9 cellular contexts compared by ENCODE assay signal in the genomic region with DNA sequence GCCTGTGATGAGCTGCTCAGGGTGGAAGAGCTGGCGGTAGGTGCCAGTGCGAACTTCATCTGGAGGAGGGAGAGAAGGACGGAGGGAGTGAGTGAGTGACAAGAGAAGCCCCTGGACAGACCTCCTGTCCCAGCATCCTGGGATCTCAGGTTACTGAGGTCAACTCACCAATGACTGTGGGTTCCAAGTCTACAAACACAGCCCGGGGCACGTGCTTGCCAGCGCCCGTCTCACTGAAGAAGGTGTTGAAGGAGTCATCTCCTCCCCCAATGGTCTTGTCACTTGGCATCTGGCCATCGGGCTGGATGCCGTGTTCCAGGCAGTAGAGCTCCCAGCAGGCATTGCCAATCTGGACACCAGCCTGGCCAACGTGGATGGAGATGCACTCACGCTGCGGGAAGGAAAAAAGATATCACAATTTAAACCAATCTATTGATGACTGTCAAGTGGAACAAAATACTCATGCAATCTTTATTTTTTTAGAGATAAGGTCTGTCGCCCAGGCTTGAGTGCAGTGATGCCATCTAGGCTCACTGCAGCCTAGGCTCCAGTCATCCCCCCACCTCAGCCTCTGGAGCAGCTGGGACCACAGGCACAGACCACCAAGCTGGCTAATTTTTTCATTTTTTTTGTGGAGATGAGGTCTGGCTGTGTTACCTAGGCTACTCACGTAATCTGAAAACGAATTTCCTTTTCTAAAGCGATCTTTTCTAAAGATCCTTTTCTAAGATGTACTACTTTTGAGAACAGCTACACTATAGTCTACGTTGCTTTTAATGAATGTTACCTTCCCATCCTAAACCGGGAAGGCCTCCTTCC. TPM values are rescaled to one million over a fixed set of nuclear protein-coding genes. Genes with fewer than 3 reads are reported as not detected.
DNase-seq lines count a peak whose midpoint lies in the region; ATAC-seq and TF ChIP-seq lines count a peak whose summit lies in the region.
"Had no signal": no experiment of that assay in that cellular context is flagged by ENCODE, and none has a peak within 500 bp of the region (broad histone marks: within the 10 kb centered on the region; RNA-seq: fewer than 3 reads in every experiment).

No MANE protein-coding gene starts in this region.

- H3K79me2 ChIP-seq in HCT116 (ENCODE audit: insufficient read depth, low read length): peaks cover 50% of the 10 kb centered on the region

- CTCF ChIA-PET in HCT116 (lab: Charles Lee): interaction anchor here (0.8 to 3.2 kb wide), 10 partner anchors 8 to 106 kb away, joined by 3 to 27 read pairs (median 7); partner anchors contain the start of genes LMBR1L, RHEBL1 and TUBA1A

- H3K27ac ChIP-seq in HCT116 (ENCODE audit: low read depth, low read length) (peak overlapping the region; percentile 99), left ventricle myocardium inferior (replicated peaks) (peak overlapping the region; percentile 100), spleen (peak overlapping the region; percentile 99 to 100 (median 100))

- no peak overlapping the region for H2AFZ ChIP-seq in HCT116 (ENCODE audit: low read depth, low read length, poor library complexity, severe bottlenecking)

- H3K9ac ChIP-seq in HCT116 (ENCODE audit: low read length): peak overlapping the region; percentile 100

- TF ChIP-seq POLR2A in HCT116 (IDR thresholded peaks at IDR 0.05; ENCODE audit: borderline replicate concordance, extremely low read depth, insufficient read depth, insufficient read length): no peak
- TF ChIP-seq POLR2A in spleen (IDR thresholded peaks at IDR 0.05): no peak

- no peaks in the 10 kb centered on the region for H3K9me2 ChIP-seq in HCT116 (ENCODE audit: insufficient read depth)

- no TSS peak for BruUV-seq in HCT116 (replicated peaks; lab: Mats Ljungman, UMichigan)

- H4K20me1 ChIP-seq in HCT116 (ENCODE audit: insufficient read depth): peaks cover 14% of the 10 kb centered on the region; the same call in 1 of the 2 replicates

- RAD21 ChIA-PET in HCT116 (lab: Charles Lee; ENCODE audit: low non-redundant PET in 1 of 2, low total read pairs in 2 of 2, uncharacterized antibody in 2 of 2, unreplicated experiment in 2 of 2): interaction anchor here in 1 of 2 experiments (1.3 kb wide), 1 partner anchor 8 kb away, joined by 5 read pairs; no protein-coding TSS in a partner anchor

- TF ChIP-seq CTCF in HCT116 (IDR thresholded peaks at IDR 0.05 in 2 of 3, conservative IDR thresholded peaks at IDR 0.05 in 1 of 3; ENCODE audit: borderline replicate concordance in 1 of 3, insufficient read depth in 1 of 3, low read depth in 2 of 3, low read length in 2 of 3) (no peak), left ventricle myocardium inferior (IDR thresholded peaks at IDR 0.05; ENCODE audit: borderline replicate concordance) (no peak), spleen (IDR thresholded peaks at IDR 0.05 in 8 of 11, conservative IDR thresholded peaks at IDR 0.05 in 3 of 11) (no peak)

- H3K4me2 ChIP-seq in HCT116 (ENCODE audit: low read length): peak overlapping the region; percentile 96

- no peak for ATAC-seq in HCT116

- POLR2A ChIA-PET in HCT116 (lab: Charles Lee): interaction anchor here (0.6 to 3.1 kb wide), 12 partner anchors 8 to 1661 kb away, joined by 3 to 30 read pairs (median 13); partner anchors contain the start of genes LMBR1L and TUBA1A

- intact Hi-C loops in HCT116 (cut with micrococcal nuclease) (loop anchor here (1.0 to 10.0 kb wide), 3 partner anchors 41 to 105 kb away; no protein-coding TSS in a partner anchor), left ventricle myocardium inferior (cut with micrococcal nuclease) (loop anchor here (10.0 kb wide), 1 partner anchor 65 kb away; the partner anchor contains the start of genes KMT2D and RHEBL1), spleen (cut with DNase I; ENCODE audit: low total_unique reads) (loop anchor here (2.0 to 10.0 kb wide), 3 partner anchors 59 to 105 kb away; partner anchors contain the start of genes KMT2D, RHEBL1 and TUBA1A)

- H3K36me3 ChIP-seq in HCT116 (ENCODE audit: control insufficient read depth in 1 of 2, insufficient read depth in 2 of 2, low read length in 2 of 2) (peaks cover 16 to 30% of the 10 kb centered on the region in 2 experiments), left ventricle myocardium inferior (peaks cover 30% of the 10 kb centered on the region), spleen (peaks cover 0 to 38% (median 29%) of the 10 kb centered on the region in 6 donors)

- no peak for TF ChIP-seq RAD21 in HCT116 (IDR thresholded peaks at IDR 0.05; ENCODE audit: low read depth)

- H3K27me3 ChIP-seq in HCT116 (ENCODE audit: insufficient read depth, low read length) (no peaks in the 10 kb centered on the region), left ventricle myocardium inferior (ENCODE audit: low read depth) (no peaks in the 10 kb centered on the region), spleen (replicated peaks in 1 of 7) (no peaks in the 10 kb centered on the region)

- DNase-seq in HCT116 (ENCODE audit: low read depth, low spot score) (no peak), left ventricle myocardium inferior (peak; percentile 43), spleen (no peak), NOMO-1 treated with dmso at 0.1 percent for 144 hours (lab: John Stamatoyannopoulos, UW; ENCODE audit: unreplicated experiment) (no peak), hepatic stellate cell (ENCODE audit: low spot score) (no peak), NCI-H2081 treated with DMSO at 0.1 percent for 48 hours (lab: John Stamatoyannopoulos, UW) (no peak), NOMO-1 (lab: John Stamatoyannopoulos, UW; ENCODE audit: unreplicated experiment in 2 of 2) (no peak)
- peak; percentile 63 for DNase-seq in activated CD8-positive, alpha-beta memory T cell treated with anti-CD3 and anti-CD28 coated beads, Interleukin-2, amount 50 U/mL, for 48 hours

- H3K9me3 ChIP-seq in HCT116 (ENCODE audit: control insufficient read depth in 1 of 2, insufficient read depth in 1 of 2, low read depth in 1 of 2, low read length in 2 of 2): no peaks in the 10 kb centered on the region
- no peaks in the 10 kb centered on the region for H3K9me3 ChIP-seq in left ventricle myocardium inferior (replicated peaks)
- no peaks in the 10 kb centered on the region for H3K9me3 ChIP-seq in spleen

- H3K4me1 ChIP-seq in HCT116 (ENCODE audit: control insufficient read depth in 1 of 2, insufficient read depth in 2 of 2, low read length in 2 of 2) (peaks cover 12 to 37% of the 10 kb centered on the region in 2 experiments; a peak in 3 of 4 replicates), left ventricle myocardium inferior (peaks cover 48% of the 10 kb centered on the region), spleen (peaks cover 26 to 60% (median 41%) of the 10 kb centered on the region in 6 donors)

- peak overlapping the region; percentile 97 for H3K4me3 ChIP-seq in HCT116 (replicated peaks in 1 of 2; ENCODE audit: low read depth in 1 of 2, low read length in 2 of 2)
- peak overlapping the region; percentile 97 for H3K4me3 ChIP-seq in left ventricle myocardium inferior
- peak overlapping the region; percentile 73 to 98 (median 92) for H3K4me3 ChIP-seq in spleen

- WGBS in spleen, 5 donors: 48 to 69% (median 53%) methylated on average over 18 of the region's 18 CpGs

TF ChIP-seq in HCT116, 20 proteins besides CTCF, POLR2A, EP300 and RAD21 (continues in another document):
- no peak for TF ChIP-seq CEBPB (IDR thresholded peaks at IDR 0.05; ENCODE audit: low read depth)
- TF ChIP-seq YY1 (IDR thresholded peaks at IDR 0.05; ENCODE audit: extremely low read depth, insufficient replicate concordance, low read depth, low read length): no peak
- no peak for TF ChIP-seq ZFX (IDR thresholded peaks at IDR 0.05)
- no peak for TF ChIP-seq EZH2 (IDR thresholded peaks at IDR 0.05)
- TF ChIP-seq REST (IDR thresholded peaks at IDR 0.05; ENCODE audit: low read depth): no peak
- TF ChIP-seq CBX3 (IDR thresholded peaks at IDR 0.05; ENCODE audit: low read depth): no peak

RNA-seq across cellular contexts. Expression of gene TUBA1B, which starts 1.7 kb away (rescaled TPM):
- 1,628 TPM for total RNA-seq in HCT116 (2021; ENCODE audit: unreplicated experiment)
- 2,103 and 2,243 TPM in 2 replicates for polyA plus RNA-seq in HCT116 (2012)
- total RNA-seq in left ventricle myocardium inferior: 318 TPM
- total RNA-seq in spleen: 100 to 1,000 TPM; 326 to 706 (median 476) TPM
- 100 to 1,000 TPM; 231 to 582 (median 476) TPM for polyA plus RNA-seq in spleen

RNA-seq across cellular contexts. Expression of gene LMBR1L, which starts 18.9 kb away (rescaled TPM):
- total RNA-seq in HCT116 (2021; ENCODE audit: unreplicated experiment): 44.4 TPM
- polyA plus RNA-seq in HCT116 (2012): 45.9 and 50.5 TPM in 2 replicates
- 27.5 TPM for total RNA-seq in left ventricle myocardium inferior
- 100 to 1,000 TPM in 2 of 7 donors, 10 to 100 TPM in 5; 60.3 to 108 (median 85.8) TPM for total RNA-seq in spleen
- polyA plus RNA-seq in spleen: 10 to 100 TPM; 44.1 to 78.0 (median 61.2) TPM

RNA-seq across cellular contexts. Expression of gene DHH, which starts 34.9 kb away (rescaled TPM):
- 0.22 TPM for total RNA-seq in HCT116 (2021; ENCODE audit: unreplicated experiment)
- 0.05 and 0.09 TPM in 2 replicates for polyA plus RNA-seq in HCT116 (2012)
- total RNA-seq in left ventricle myocardium inferior: 0.41 TPM
- total RNA-seq in spleen: 1 to 10 TPM in 3 of 7 donors, under 1 TPM in 4; 0.33 to 2.6 (median 0.79) TPM
- under 1 TPM; 0.09 to 0.74 (median 0.59) TPM for polyA plus RNA-seq in spleen
- total RNA-seq: RPMI7951 had no signal

RNA-seq across cellular contexts. Expression of gene TUBA1A, which starts 59.3 kb away (rescaled TPM):
- total RNA-seq in HCT116 (2021; ENCODE audit: unreplicated experiment) (24.1 TPM), left ventricle myocardium inferior (102 TPM), spleen (100 to 1,000 TPM in 2 of 7 donors, 10 to 100 TPM in 5; 47.2 to 120 (median 71.7) TPM)
- 39.3 and 46.7 TPM in 2 replicates for polyA plus RNA-seq in HCT116 (2012)
- polyA plus RNA-seq in spleen: 10 to 100 TPM; 52.0 to 68.5 (median 66.4) TPM

RNA-seq across cellular contexts. Expression of gene RHEBL1, which starts 59.8 kb away (rescaled TPM):
- total RNA-seq in HCT116 (2021; ENCODE audit: unreplicated experiment): 2.8 TPM
- polyA plus RNA-seq in HCT116 (2012): 2.9 and 4.2 TPM in 2 replicates
- not detected for total RNA-seq in left ventricle myocardium inferior
- total RNA-seq in spleen: 1 to 10 TPM; 2.0 to 4.3 (median 2.5) TPM
- polyA plus RNA-seq in spleen: 1 to 10 TPM; 3.9 to 6.7 (median 5.5) TPM

Comparison
In these comparisons a context has a peak if more than half of its experiments do, and no peak if none do; other contexts are left out.
1. DNase-seq: peak in activated CD8-positive, alpha-beta memory T cell treated with anti-CD3 and anti-CD28 coated beads, Interleukin-2, amount 50 U/mL, for 48 hours (single experiment) and left ventricle myocardium inferior (single experiment); none in HCT116 (single experiment), spleen (single experiment), NOMO-1 treated with dmso at 0.1 percent for 144 hours (single experiment), hepatic stellate cell (single experiment), NCI-H2081 treated with DMSO at 0.1 percent for 48 hours (single experiment) and NOMO-1 (0 of 2).
2. Peak in every context shown above with its lines, with median percentiles within 50 percentile points of each other: H3K27ac ChIP-seq and H3K4me3 ChIP-seq.